ENCODE assay signal across 8 cellular contexts in genomic region chr17:7439462-7440112, GRCh38. TPM values are rescaled to one million over a fixed set of nuclear protein-coding genes. Genes with fewer than 3 reads are reported as not detected.
DNase-seq lines count a peak whose midpoint lies in the region; ATAC-seq lines count a peak whose summit lies in the region.

Gene FGF11, plus strand, starts transcription at chr17:7439512. Its CDS starts 109 bp downstream, at chr17:7439621.

- DNase-seq in DMS53 (lab: John Stamatoyannopoulos, UW) = peak; percentile 48
- no peak for DNase-seq in DMS53 treated with DMSO at 0.1 percent for 48 hours (lab: John Stamatoyannopoulos, UW; ENCODE audit: unreplicated experiment)
- peak; percentile 59 for DNase-seq in activated naive CD8-positive, alpha-beta T cell treated with anti-CD3 and anti-CD28 coated beads, Interleukin-2, amount 10 ng/mL, durations not matched to agents 7 days and 5 days
- DNase-seq in islet precursor cell = peak; percentile 75
- no peak for DNase-seq in activated effector memory CD4-positive, alpha-beta T cell treated with anti-CD3 and anti-CD28 coated beads, Interleukin-2, amount 50 U/mL, for 16 hours

- H3K4me3 Mint-ChIP-seq in activated naive CD8-positive, alpha-beta T cell treated with anti-CD3 and anti-CD28 coated beads, Interleukin-2, amount 10 ng/mL, durations not matched to agents 7 days and 5 days = peak within 1 kb of the TSS; percentile 96
- peak within 1 kb of the TSS; percentile 81 for H3K4me3 Mint-ChIP-seq in stimulated activated naive CD8-positive, alpha-beta T cell treated with anti-CD3 and anti-CD28 coated beads, Interleukin-15, Interleukin-2, amounts not matched to agents 100 ng/mL and 50 ng/mL, for 24 hours

- H3K27ac Mint-ChIP-seq in activated naive CD8-positive, alpha-beta T cell treated with anti-CD3 and anti-CD28 coated beads, Interleukin-2, amount 10 ng/mL, durations not matched to agents 7 days and 5 days = peak within 1 kb of the TSS; percentile 86
- peak within 1 kb of the TSS; percentile 71 for H3K27ac Mint-ChIP-seq in stimulated activated naive CD8-positive, alpha-beta T cell treated with anti-CD3 and anti-CD28 coated beads, Interleukin-15, Interleukin-2, amounts not matched to agents 100 ng/mL and 50 ng/mL, for 24 hours

- H3K4me1 Mint-ChIP-seq in activated naive CD8-positive, alpha-beta T cell treated with anti-CD3 and anti-CD28 coated beads, Interleukin-2, amount 10 ng/mL, durations not matched to agents 7 days and 5 days = peaks cover 24% of the 10 kb centered on the region
- peaks cover 53% of the 10 kb centered on the region for H3K4me1 Mint-ChIP-seq in stimulated activated naive CD8-positive, alpha-beta T cell treated with anti-CD3 and anti-CD28 coated beads, Interleukin-15, Interleukin-2, amounts not matched to agents 100 ng/mL and 50 ng/mL, for 24 hours (ENCODE audit: low read depth)

- H3K27me3 Mint-ChIP-seq in activated naive CD8-positive, alpha-beta T cell treated with anti-CD3 and anti-CD28 coated beads, Interleukin-2, amount 10 ng/mL, durations not matched to agents 7 days and 5 days = peaks cover 6% of the 10 kb centered on the region
- peaks cover 44% of the 10 kb centered on the region for H3K27me3 Mint-ChIP-seq in stimulated activated naive CD8-positive, alpha-beta T cell treated with anti-CD3 and anti-CD28 coated beads, Interleukin-15, Interleukin-2, amounts not matched to agents 100 ng/mL and 50 ng/mL, for 24 hours

- no peak for ATAC-seq in activated naive CD8-positive, alpha-beta T cell treated with anti-CD3 and anti-CD28 coated beads, Interleukin-2, amount 10 ng/mL, durations not matched to agents 7 days and 5 days (ENCODE audit: low read depth)
- no peak for ATAC-seq in HG03159 (IDR thresholded peaks at IDR 0.05; ENCODE audit: unreplicated experiment)
- no peak for ATAC-seq in HG02885 (IDR thresholded peaks at IDR 0.05; ENCODE audit: poor library complexity, unreplicated experiment)

- POLR2A ChIA-PET in activated naive CD8-positive, alpha-beta T cell treated with anti-CD3 and anti-CD28 coated beads, Interleukin-2, amount 10 ng/mL, durations not matched to agents 7 days and 5 days (lab: Charles Lee) = interaction anchor here (0.7 to 7.9 kb wide), 12 partner anchors 13 to 150 kb away, joined by 3 to 60 read pairs (median 6); partner anchors contain the start of genes ACAP1, PLSCR3, POLR2A and TNFSF13

- peaks cover 18% of the 10 kb centered on the region for H3K36me3 Mint-ChIP-seq in activated naive CD8-positive, alpha-beta T cell treated with anti-CD3 and anti-CD28 coated beads, Interleukin-2, amount 10 ng/mL, durations not matched to agents 7 days and 5 days
- peaks cover 4% of the 10 kb centered on the region for H3K36me3 Mint-ChIP-seq in stimulated activated naive CD8-positive, alpha-beta T cell treated with anti-CD3 and anti-CD28 coated beads, Interleukin-15, Interleukin-2, amounts not matched to agents 100 ng/mL and 50 ng/mL, for 24 hours (ENCODE audit: low read depth)

- H3K9me3 Mint-ChIP-seq in activated naive CD8-positive, alpha-beta T cell treated with anti-CD3 and anti-CD28 coated beads, Interleukin-2, amount 10 ng/mL, durations not matched to agents 7 days and 5 days = no peaks in the 10 kb centered on the region
- no peaks in the 10 kb centered on the region for H3K9me3 Mint-ChIP-seq in stimulated activated naive CD8-positive, alpha-beta T cell treated with anti-CD3 and anti-CD28 coated beads, Interleukin-15, Interleukin-2, amounts not matched to agents 100 ng/mL and 50 ng/mL, for 24 hours

RNA-seq across cellular contexts. Expression of gene FGF11, which starts in this region (rescaled TPM):
- total RNA-seq in activated naive CD8-positive, alpha-beta T cell treated with anti-CD3 and anti-CD28 coated beads, Interleukin-2, amount 10 ng/mL, durations not matched to agents 7 days and 5 days = 10 to 100 TPM; 25.4 to 28.5 TPM

Comparison
In these comparisons a context has a peak if more than half of its experiments do, and no peak if none do; other contexts are left out.
1. DNase-seq: peak in DMS53 (single experiment), activated naive CD8-positive, alpha-beta T cell treated with anti-CD3 and anti-CD28 coated beads, Interleukin-2, amount 10 ng/mL, durations not matched to agents 7 days and 5 days (single experiment) and islet precursor cell (single experiment); none in DMS53 treated with DMSO at 0.1 percent for 48 hours (single experiment) and activated effector memory CD4-positive, alpha-beta T cell treated with anti-CD3 and anti-CD28 coated beads, Interleukin-2, amount 50 U/mL, for 16 hours (single experiment).